In genomic region chr4:39699676-39700409, GRCh38 we compare ENCODE assay signal across 8 cellular contexts. TPM values are rescaled to one million over a fixed set of nuclear protein-coding genes. Genes with fewer than 3 reads are reported as not detected.
DNase-seq lines count a peak whose midpoint lies in the region; ATAC-seq lines count a peak whose summit lies in the region.

No MANE protein-coding gene starts in this region.

- DNase-seq in AML-193 (lab: John Stamatoyannopoulos, UW) (peak; percentile 42 to 52), HT-29 (ENCODE audit: low spot score) (peak; percentile 39), amniotic epithelial cell (ENCODE audit: low read depth) (peak; percentile 41), lung microvascular endothelial cell (ENCODE audit: low read depth in 2 of 2) (peak; percentile 55 to 70), pons (ENCODE audit: low spot score) (no peak), middle frontal gyrus (ENCODE audit: extremely low spot score, low spot score) (no peak), NCI-H2171 treated with DMSO at 0.1 percent for 48 hours (lab: John Stamatoyannopoulos, UW) (no peak)

- ATAC-seq in GM19463 (IDR thresholded peaks at IDR 0.05; ENCODE audit: unreplicated experiment): no peak

RNA-seq across cellular contexts. Expression of gene UBE2K, which starts 1.9 kb away (rescaled TPM):
- total RNA-seq in HT-29 (2014; rRNA removed; shearing (Covaris generic)): 34.0 and 48.8 TPM in 2 replicates
- total RNA-seq in lung microvascular endothelial cell: 10.9 and 13.7 TPM in 2 replicates

Comparison
In these comparisons a context has a peak if more than half of its experiments do, and no peak if none do; other contexts are left out.
1. DNase-seq: peak in AML-193 (2 of 2), HT-29 (single experiment), amniotic epithelial cell (single experiment) and lung microvascular endothelial cell (2 of 2); none in pons (single experiment), middle frontal gyrus (single experiment) and NCI-H2171 treated with DMSO at 0.1 percent for 48 hours (single experiment).